8 cellular contexts compared by ENCODE assay signal in the genomic region with DNA sequence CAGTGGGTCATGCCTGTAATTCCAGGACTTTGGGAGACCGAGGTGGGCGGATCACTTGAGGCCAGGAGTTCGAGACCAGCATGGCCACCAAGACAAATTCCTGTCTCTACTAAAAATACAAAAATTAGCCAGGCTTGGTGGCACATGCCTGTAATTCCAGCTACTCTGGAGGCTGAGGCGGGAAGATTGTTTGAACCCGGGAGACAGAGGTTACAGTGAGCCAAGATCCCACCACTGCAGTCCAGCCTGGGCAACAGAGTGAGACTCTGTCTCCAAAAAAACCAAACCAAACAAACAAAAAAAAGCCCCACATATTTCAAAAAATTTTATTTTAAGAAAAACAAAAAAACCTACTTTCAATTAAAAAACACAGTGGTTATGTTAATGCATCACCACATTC. TPM values are rescaled to one million over a fixed set of nuclear protein-coding genes. Genes with fewer than 3 reads are reported as not detected.
DNase-seq lines count a peak whose midpoint lies in the region; ATAC-seq and TF ChIP-seq lines count a peak whose summit lies in the region.
"Not testable (repeated sequence)": the region's sequence is repeated elsewhere in the genome, so short reads cannot be mapped to it uniquely, and the experiment has no call there.

No MANE protein-coding gene starts in this region.

- not testable (repeated sequence) for H3K27ac ChIP-seq in BLaER1; RWPE2 (ENCODE audit: poor library complexity, severe bottlenecking); heart left ventricle; smooth muscle cell (ENCODE audit: low read depth)

- H3K9me3 ChIP-seq in BLaER1; RWPE2 (ENCODE audit: severe bottlenecking); heart left ventricle; smooth muscle cell (replicated peaks; ENCODE audit: low read depth): not testable (repeated sequence)

- H4K20me1 ChIP-seq in BLaER1: peaks cover 28% of the 10 kb centered on the region; the same call in 1 of the 2 replicates
- H4K20me1 ChIP-seq in smooth muscle cell (ENCODE audit: low read depth): not testable (repeated sequence)

- H3F3A ChIP-seq in smooth muscle cell (ENCODE audit: low read depth): not testable (repeated sequence)

- H3K27me3 Mint-ChIP-seq in activated T-helper 1 cell treated with anti-CD3 and anti-CD28 coated beads, Interleukin-12 subunit alpha, Interleukin-12 subunit beta, Interleukin-2, Interleukin-4 antibody, amounts not matched to agents 30 ng/mL and 10 ng/mL and 1 ng/mL, durations not matched to agents 14 hours and 24 hours and 36 hours (ENCODE audit: insufficient read depth); chondrocyte (ENCODE audit: low read depth); naive B cell: not testable (repeated sequence)

- not testable (repeated sequence) for TF ChIP-seq CTCF in HFF-Myc (IDR thresholded peaks at IDR 0.05; ENCODE audit: low read depth, low read length, missing control alignments); RWPE2 (IDR thresholded peaks at IDR 0.05; ENCODE audit: poor library complexity, severe bottlenecking); chondrocyte (IDR thresholded peaks at IDR 0.05); heart left ventricle (IDR thresholded peaks at IDR 0.05); smooth muscle cell (IDR thresholded peaks at IDR 0.05; ENCODE audit: borderline replicate concordance, insufficient read depth, poor library complexity, severe bottlenecking)

- H3K9me3 Mint-ChIP-seq in activated T-helper 1 cell treated with anti-CD3 and anti-CD28 coated beads, Interleukin-12 subunit alpha, Interleukin-12 subunit beta, Interleukin-2, Interleukin-4 antibody, amounts not matched to agents 30 ng/mL and 10 ng/mL and 1 ng/mL, durations not matched to agents 14 hours and 24 hours and 36 hours; chondrocyte (ENCODE audit: low read depth); naive B cell: not testable (repeated sequence)

- H3K36me3 ChIP-seq in BLaER1 (peaks cover 23% of the 10 kb centered on the region), RWPE2 (ENCODE audit: low read depth) (peaks cover 28% of the 10 kb centered on the region), heart left ventricle (peaks cover 0 to 20% (median 16%) of the 10 kb centered on the region in 9 donors), smooth muscle cell (ENCODE audit: low read depth) (peaks cover 11% of the 10 kb centered on the region)

- not testable (repeated sequence) for H3K27me3 ChIP-seq in BLaER1; RWPE2 (ENCODE audit: insufficient read depth, poor library complexity, severe bottlenecking); heart left ventricle; smooth muscle cell (ENCODE audit: low read depth)

- H3K4me1 ChIP-seq in BLaER1: peaks cover 22% of the 10 kb centered on the region
- peaks cover 19% of the 10 kb centered on the region for H3K4me1 ChIP-seq in RWPE2 (ENCODE audit: insufficient read depth, poor library complexity, severe bottlenecking)
- H3K4me1 ChIP-seq in heart left ventricle: peaks cover 0 to 29% (median 17%) of the 10 kb centered on the region in 12 donors
- H3K4me1 ChIP-seq in smooth muscle cell (ENCODE audit: low read depth): peaks cover 17% of the 10 kb centered on the region

- peaks cover 56% of the 10 kb centered on the region for H3K79me2 ChIP-seq in smooth muscle cell (ENCODE audit: low read depth)

- H3K4me2 ChIP-seq in BLaER1 (peak overlapping the region; percentile 89), smooth muscle cell (peak overlapping the region; percentile 100)

- H3K27ac Mint-ChIP-seq in activated T-helper 1 cell treated with anti-CD3 and anti-CD28 coated beads, Interleukin-12 subunit alpha, Interleukin-12 subunit beta, Interleukin-2, Interleukin-4 antibody, amounts not matched to agents 30 ng/mL and 10 ng/mL and 1 ng/mL, durations not matched to agents 14 hours and 24 hours and 36 hours; chondrocyte (ENCODE audit: unreplicated experiment): not testable (repeated sequence)
- H3K27ac Mint-ChIP-seq in naive B cell: peak overlapping the region in 1 of 6 donors; percentile 20

- peak overlapping the region; percentile 90 for H3K9ac ChIP-seq in BLaER1
- H3K9ac ChIP-seq in smooth muscle cell (ENCODE audit: low read depth): not testable (repeated sequence)

- peak overlapping the region; percentile 87 for H3K4me3 ChIP-seq in BLaER1
- peak overlapping the region; percentile 75 for H3K4me3 ChIP-seq in HFF-Myc (replicated peaks; ENCODE audit: low read depth, low read length)
- peak overlapping the region; percentile 69 for H3K4me3 ChIP-seq in RWPE2 (ENCODE audit: severe bottlenecking)
- H3K4me3 ChIP-seq in heart left ventricle: peak overlapping the region in 8 of 12 donors; percentile 66 to 85 (median 72)
- H3K4me3 ChIP-seq in smooth muscle cell: peak overlapping the region; percentile 90

- DNase-seq in HFF-Myc (ENCODE audit: extremely low read depth, low read depth); RWPE2 (ENCODE audit: low spot score); activated T-helper 1 cell treated with anti-CD3 and anti-CD28 coated beads, Interleukin-12 subunit alpha, Interleukin-12 subunit beta, Interleukin-2, Interleukin-4 antibody, amounts not matched to agents 30 ng/mL and 10 ng/mL and 1 ng/mL, durations not matched to agents 14 hours and 24 hours and 36 hours (ENCODE audit: low spot score); chondrocyte (ENCODE audit: low spot score); heart left ventricle; naive B cell; smooth muscle cell (lab: John Stamatoyannopoulos, UW; ENCODE audit: unreplicated experiment): not testable (repeated sequence)

- TF ChIP-seq POLR2A in heart left ventricle (IDR thresholded peaks at IDR 0.05): not testable (repeated sequence)

- 80 to 86% (median 85%) methylated on average over 5 of the region's 5 CpGs for WGBS in heart left ventricle, 4 donors
- 92% methylated on average over 5 of the region's 5 CpGs for WGBS in smooth muscle cell (ENCODE audit: low lambda C conversion rate)

- not testable (repeated sequence) for H2AFZ ChIP-seq in smooth muscle cell (ENCODE audit: low read depth)

- peaks cover 18% of the 10 kb centered on the region for H3K36me3 Mint-ChIP-seq in activated T-helper 1 cell treated with anti-CD3 and anti-CD28 coated beads, Interleukin-12 subunit alpha, Interleukin-12 subunit beta, Interleukin-2, Interleukin-4 antibody, amounts not matched to agents 30 ng/mL and 10 ng/mL and 1 ng/mL, durations not matched to agents 14 hours and 24 hours and 36 hours (ENCODE audit: low read depth)
- not testable (repeated sequence) for H3K36me3 Mint-ChIP-seq in chondrocyte (ENCODE audit: low read depth); naive B cell

- intact Hi-C loops in activated T-helper 1 cell treated with anti-CD3 and anti-CD28 coated beads, Interleukin-12 subunit alpha, Interleukin-12 subunit beta, Interleukin-2, Interleukin-4 antibody, amounts not matched to agents 30 ng/mL and 10 ng/mL and 1 ng/mL, durations not matched to agents 14 hours and 24 hours and 36 hours (cut with micrococcal nuclease): loop anchor here (2.0 to 10.0 kb wide), 4 partner anchors 545 to 1459 kb away; a partner anchor contains a TSS
- intact Hi-C loops in heart left ventricle (cut with DNase I): loop anchor here in 3 of 10 donors (5.0 to 10.0 kb wide), 6 partner anchors 38 to 327 kb away; a partner anchor contains a TSS

- peaks cover 31% of the 10 kb centered on the region for H3K4me1 Mint-ChIP-seq in activated T-helper 1 cell treated with anti-CD3 and anti-CD28 coated beads, Interleukin-12 subunit alpha, Interleukin-12 subunit beta, Interleukin-2, Interleukin-4 antibody, amounts not matched to agents 30 ng/mL and 10 ng/mL and 1 ng/mL, durations not matched to agents 14 hours and 24 hours and 36 hours (ENCODE audit: low read depth)
- H3K4me1 Mint-ChIP-seq in chondrocyte (ENCODE audit: low read depth): peaks cover 24% of the 10 kb centered on the region
- peaks cover 15 to 20% (median 17%) of the 10 kb centered on the region in 3 donors for H3K4me1 Mint-ChIP-seq in naive B cell

- not testable (repeated sequence) for ATAC-seq in RWPE2 (ENCODE audit: low read depth); heart left ventricle; naive B cell (ENCODE audit: low read depth in 2 of 2)

- peak overlapping the region; percentile 96 for H3K4me3 Mint-ChIP-seq in activated T-helper 1 cell treated with anti-CD3 and anti-CD28 coated beads, Interleukin-12 subunit alpha, Interleukin-12 subunit beta, Interleukin-2, Interleukin-4 antibody, amounts not matched to agents 30 ng/mL and 10 ng/mL and 1 ng/mL, durations not matched to agents 14 hours and 24 hours and 36 hours
- peak overlapping the region; percentile 97 for H3K4me3 Mint-ChIP-seq in chondrocyte (ENCODE audit: unreplicated experiment)
- H3K4me3 Mint-ChIP-seq in naive B cell: peak overlapping the region; percentile 15 to 98 (median 84)

RNA-seq across cellular contexts. Expression of a gene that starts 1.2 kb away (rescaled TPM):
- total RNA-seq in activated T-helper 1 cell treated with anti-CD3 and anti-CD28 coated beads, Interleukin-12 subunit alpha, Interleukin-12 subunit beta, Interleukin-2, Interleukin-4 antibody, amounts not matched to agents 30 ng/mL and 10 ng/mL and 1 ng/mL, durations not matched to agents 14 hours and 24 hours and 36 hours: 149 and 165 TPM in 2 replicates
- total RNA-seq in chondrocyte: 28.5 to 52.6 TPM (median 32.0 TPM) in 3 replicates
- total RNA-seq in heart left ventricle: 10 to 100 TPM; 12.9 to 56.3 (median 42.3) TPM
- 10 to 100 TPM; 17.3 to 23.2 TPM for polyA plus RNA-seq in heart left ventricle
- polyA plus RNA-seq in naive B cell (ENCODE audit: low read depth in 6 of 6): 10 to 100 TPM in 5 of 6 donors, 1 to 10 TPM in 1; 7.1 to 18.6 (median 12.8) TPM
- 5.0 and 8.1 TPM in 2 replicates for total RNA-seq in smooth muscle cell
- 36.3 and 39.0 TPM in 2 replicates for polyA plus RNA-seq in smooth muscle cell

RNA-seq across cellular contexts. Expression of a gene that starts 1.8 kb away (rescaled TPM):
- total RNA-seq in activated T-helper 1 cell treated with anti-CD3 and anti-CD28 coated beads, Interleukin-12 subunit alpha, Interleukin-12 subunit beta, Interleukin-2, Interleukin-4 antibody, amounts not matched to agents 30 ng/mL and 10 ng/mL and 1 ng/mL, durations not matched to agents 14 hours and 24 hours and 36 hours: 3.6 and 4.3 TPM in 2 replicates
- total RNA-seq in chondrocyte: 7.8 to 12.2 TPM (median 8.4 TPM) in 3 replicates
- total RNA-seq in heart left ventricle: 10 to 100 TPM in 2 of 9 donors, 1 to 10 TPM in 7; 2.2 to 12.2 (median 7.4) TPM
- 1 to 10 TPM in 1 of 2 donors, under 1 TPM in 1; 0.79 to 2.3 TPM for polyA plus RNA-seq in heart left ventricle
- 10 to 100 TPM in 1 of 6 donors, 1 to 10 TPM in 4, under 1 TPM in 1; 0.32 to 10.9 (median 7.2) TPM for polyA plus RNA-seq in naive B cell (ENCODE audit: low read depth in 6 of 6)
- total RNA-seq in smooth muscle cell: 6.2 and 8.0 TPM in 2 replicates
- 0.60 and 1.6 TPM in 2 replicates for polyA plus RNA-seq in smooth muscle cell

RNA-seq across cellular contexts. Expression of a gene that starts 38.7 kb away (rescaled TPM):
- 5.4 and 5.5 TPM in 2 replicates for total RNA-seq in activated T-helper 1 cell treated with anti-CD3 and anti-CD28 coated beads, Interleukin-12 subunit alpha, Interleukin-12 subunit beta, Interleukin-2, Interleukin-4 antibody, amounts not matched to agents 30 ng/mL and 10 ng/mL and 1 ng/mL, durations not matched to agents 14 hours and 24 hours and 36 hours
- total RNA-seq in chondrocyte: 4.9 to 6.6 TPM (median 6.6 TPM) in 3 replicates
- total RNA-seq in heart left ventricle: 1 to 10 TPM; 4.1 to 9.2 (median 6.1) TPM
- polyA plus RNA-seq in heart left ventricle: 1 to 10 TPM; 1.5 to 2.1 TPM
- polyA plus RNA-seq in naive B cell (ENCODE audit: low read depth in 6 of 6): 1 to 10 TPM in 5 of 6 donors, under 1 TPM in 1; 0.89 to 4.8 (median 3.6) TPM
- 1.9 and 5.8 TPM in 2 replicates for total RNA-seq in smooth muscle cell
- polyA plus RNA-seq in smooth muscle cell: 0.66 and 1.4 TPM in 2 replicates
